ENCODE assay signal across 21 cellular contexts in genomic region chrX:72078411-72078810, GRCh38. TPM values are rescaled to one million over a fixed set of nuclear protein-coding genes. Genes with fewer than 3 reads are reported as not detected.
"Had no signal": no experiment of that assay in that cellular context is flagged by ENCODE, and none has a peak within 500 bp of the region (broad histone marks: within the 10 kb centered on the region; RNA-seq: fewer than 3 reads in every experiment).

No MANE protein-coding gene starts in this region.

- H3K27ac Mint-ChIP-seq: activated B cell treated with CpG ODN at 0.5 μM for 24 hours; activated CD4-positive, alpha-beta memory T cell treated with anti-CD3 and anti-CD28 coated beads, Interleukin-2, amount 10 ng/mL, durations not matched to agents 7 days and 5 days; activated CD8-positive, alpha-beta memory T cell treated with anti-CD3 and anti-CD28 coated beads, Interleukin-2, amount 10 ng/mL, durations not matched to agents 7 days and 5 days; activated naive CD8-positive, alpha-beta T cell treated with anti-CD3 and anti-CD28 coated beads for 36 hours; activated T-helper 17 cell treated with anti-CD3 and anti-CD28 coated beads, Interleukin-2, amount 50 U/mL, for 72 hours; stimulated activated memory B cell treated with anti-CD40 and anti-IgM and Interleukin-4, amounts not matched to agents 10 μg/mL and 1 μg/mL and 100 μg/mL, for 72 hours had no signal

- H3K4me1 ChIP-seq: psoas muscle had no signal

- H3K27me3 Mint-ChIP-seq: activated naive CD8-positive, alpha-beta T cell treated with anti-CD3 and anti-CD28 coated beads for 36 hours; activated T-helper 17 cell treated with anti-CD3 and anti-CD28 coated beads, Interleukin-2, amount 50 U/mL, for 72 hours had no signal

- H3K9me3 Mint-ChIP-seq: activated B cell treated with CpG ODN at 0.5 μM for 24 hours; activated CD4-positive, alpha-beta memory T cell treated with anti-CD3 and anti-CD28 coated beads, Interleukin-2, amount 10 ng/mL, durations not matched to agents 7 days and 5 days; activated naive CD8-positive, alpha-beta T cell treated with anti-CD3 and anti-CD28 coated beads for 36 hours; activated T-helper 17 cell treated with anti-CD3 and anti-CD28 coated beads, Interleukin-2, amount 50 U/mL, for 72 hours; immature natural killer cell; naive thymus-derived CD8-positive, alpha-beta T cell; stimulated activated memory B cell treated with anti-CD40 and anti-IgM and Interleukin-4, amounts not matched to agents 10 μg/mL and 1 μg/mL and 100 μg/mL, for 72 hours had no signal

- H3K27me3 ChIP-seq: ovary, sigmoid colon had no signal

- H3K4me1 Mint-ChIP-seq: activated T-helper 17 cell treated with anti-CD3 and anti-CD28 coated beads, Interleukin-2, amount 50 U/mL, for 72 hours had no signal

- H3K36me3 ChIP-seq: ovary, sigmoid colon, spleen had no signal

- H3K9me3 ChIP-seq: ovary, psoas muscle, sigmoid colon, spleen had no signal

- DNase-seq: activated B cell treated with CpG ODN at 0.5 μM for 24 hours; activated CD4-positive, alpha-beta memory T cell treated with anti-CD3 and anti-CD28 coated beads, Interleukin-2, amount 10 ng/mL, durations not matched to agents 7 days and 5 days; activated CD4-positive, alpha-beta T cell treated with anti-CD3 and anti-CD28 coated beads for 4 hours; activated CD8-positive, alpha-beta memory T cell treated with anti-CD3 and anti-CD28 coated beads, Interleukin-2, amount 10 ng/mL, durations not matched to agents 7 days and 5 days; activated naive CD4-positive, alpha-beta T cell; activated naive CD8-positive, alpha-beta T cell treated with anti-CD3 and anti-CD28 coated beads for 36 hours; amniotic stem cell; central memory CD4-positive, alpha-beta T cell; head of caudate nucleus; immature natural killer cell; kidney glomerular epithelial cell; mesendoderm; naive thymus-derived CD8-positive, alpha-beta T cell; ovary; psoas muscle; sigmoid colon; spleen; stimulated activated CD4-positive, alpha-beta T cell treated with anti-CD3 and anti-CD28 coated beads, Interleukin-4, amount 100 ng/mL, for 4 hours; T-helper 2 cell had no signal

- H3K36me3 Mint-ChIP-seq: activated CD8-positive, alpha-beta memory T cell treated with anti-CD3 and anti-CD28 coated beads, Interleukin-2, amount 10 ng/mL, durations not matched to agents 7 days and 5 days; activated naive CD8-positive, alpha-beta T cell treated with anti-CD3 and anti-CD28 coated beads for 36 hours; immature natural killer cell; naive thymus-derived CD8-positive, alpha-beta T cell; stimulated activated memory B cell treated with anti-CD40 and anti-IgM and Interleukin-4, amounts not matched to agents 10 μg/mL and 1 μg/mL and 100 μg/mL, for 72 hours had no signal

- ATAC-seq: activated CD8-positive, alpha-beta memory T cell treated with anti-CD3 and anti-CD28 coated beads, Interleukin-2, amount 10 ng/mL, durations not matched to agents 7 days and 5 days; activated T-helper 17 cell treated with anti-CD3 and anti-CD28 coated beads, Interleukin-2, amount 50 U/mL, for 72 hours; naive thymus-derived CD8-positive, alpha-beta T cell; psoas muscle; stimulated activated memory B cell treated with anti-CD40 and anti-IgM and Interleukin-4, amounts not matched to agents 10 μg/mL and 1 μg/mL and 100 μg/mL, for 72 hours had no signal

- H3K4me3 ChIP-seq: ovary, psoas muscle, sigmoid colon, spleen had no signal

- H3K27ac ChIP-seq: ovary, psoas muscle had no signal

- H3K4me3 Mint-ChIP-seq: activated B cell treated with CpG ODN at 0.5 μM for 24 hours; activated CD4-positive, alpha-beta memory T cell treated with anti-CD3 and anti-CD28 coated beads, Interleukin-2, amount 10 ng/mL, durations not matched to agents 7 days and 5 days; activated CD8-positive, alpha-beta memory T cell treated with anti-CD3 and anti-CD28 coated beads, Interleukin-2, amount 10 ng/mL, durations not matched to agents 7 days and 5 days; activated naive CD8-positive, alpha-beta T cell treated with anti-CD3 and anti-CD28 coated beads for 36 hours; activated T-helper 17 cell treated with anti-CD3 and anti-CD28 coated beads, Interleukin-2, amount 50 U/mL, for 72 hours; immature natural killer cell; naive thymus-derived CD8-positive, alpha-beta T cell; stimulated activated memory B cell treated with anti-CD40 and anti-IgM and Interleukin-4, amounts not matched to agents 10 μg/mL and 1 μg/mL and 100 μg/mL, for 72 hours had no signal

RNA-seq across cellular contexts. Expression of gene RTL5, which starts 53.3 kb away (rescaled TPM):
- polyA plus RNA-seq: naive thymus-derived CD8-positive, alpha-beta T cell had no signal
